ENCODE assay signal across 10 cellular contexts in the genomic region with DNA sequence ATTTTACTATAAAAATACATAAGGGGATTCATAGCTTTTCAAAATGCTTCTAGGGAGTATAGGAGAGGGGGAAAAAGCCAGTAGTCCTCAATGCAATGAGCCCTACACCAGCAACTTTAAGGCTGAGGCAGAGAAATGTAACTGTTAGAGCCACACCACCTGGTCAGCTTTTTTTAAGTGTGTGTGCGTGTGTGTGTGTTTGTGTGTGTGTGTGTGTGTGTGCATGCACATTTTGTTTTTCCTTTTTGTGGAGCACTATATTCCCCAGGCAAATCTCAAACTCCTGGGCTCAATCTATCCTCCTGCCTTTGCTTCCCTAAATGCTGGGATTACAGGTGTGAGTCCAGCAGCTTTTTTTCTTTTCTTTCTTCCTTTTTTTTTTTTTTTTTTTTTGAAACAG.
"Had no signal": no experiment of that assay in that cellular context is flagged by ENCODE, and none has a peak within 500 bp of the region (broad histone marks: within the 10 kb centered on the region; RNA-seq: fewer than 3 reads in every experiment).

No MANE protein-coding gene starts in this region.

- H3K4me3 ChIP-seq: GM23338 had no signal

- DNase-seq: H9, HCEC 1CT, HFFc6, Karpas-422, KBM-7 had no signal

- H3K27ac ChIP-seq: KMS-11 had no signal

- FAIRE-seq: H1, H54, HepG2 had no signal

- ATAC-seq: GM23338, HepG2 had no signal
